ENCODE assay signal across 15 cellular contexts in the genomic region with DNA sequence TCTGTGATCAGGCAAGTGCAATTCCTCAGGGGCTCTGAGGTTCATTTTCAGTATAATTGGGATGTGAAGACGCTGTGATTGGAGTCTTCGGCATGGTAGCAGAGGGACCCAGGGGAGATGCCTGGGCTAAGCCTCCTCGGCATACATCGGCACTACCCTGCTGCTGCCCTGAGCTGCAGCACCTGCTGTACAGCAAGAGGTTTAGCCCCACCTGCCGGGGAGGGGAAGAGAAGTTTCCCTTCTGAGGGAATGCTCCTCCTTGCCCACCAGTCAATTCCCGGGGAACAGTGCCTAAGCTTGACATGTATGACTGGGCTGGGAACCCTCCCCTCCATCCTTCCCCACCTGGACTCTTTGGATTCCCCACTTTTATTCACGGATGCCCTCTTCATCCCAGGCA. TPM values are rescaled to one million over a fixed set of nuclear protein-coding genes. Genes with fewer than 3 reads are reported as not detected.
DNase-seq lines count a peak whose midpoint lies in the region; FAIRE-seq and TF ChIP-seq lines count a peak whose summit lies in the region.
"Had no signal": no experiment of that assay in that cellular context is flagged by ENCODE, and none has a peak within 500 bp of the region (broad histone marks: within the 10 kb centered on the region; RNA-seq: fewer than 3 reads in every experiment).

No MANE protein-coding gene starts in this region.

- POLR2A ChIA-PET in H1 (lab: Charles Lee; ENCODE audit: partially characterized antibody), result interaction anchor here (1.1 kb wide), 1 partner anchor 11 kb away, joined by 4 read pairs; no protein-coding TSS in a partner anchor

- H3K27ac ChIP-seq in H1 (ENCODE audit: low read depth, low read length) (no peak overlapping the region), ascending aorta (no peak overlapping the region)
- H3K27ac ChIP-seq: HL-60, spleen had no signal

- H3K4me3 Mint-ChIP-seq in activated CD4-positive, alpha-beta T cell treated with anti-CD3 and anti-CD28 coated beads, Interleukin-2, amount 10 ng/mL, durations not matched to agents 24 days and 14 days, result no peak overlapping the region
- H3K4me3 Mint-ChIP-seq: activated naive CD8-positive, alpha-beta T cell treated with anti-CD3 and anti-CD28 coated beads, Interleukin-2, amount 50 U/mL, for 24 hours; naive thymus-derived CD8-positive, alpha-beta T cell had no signal

- no peak overlapping the region for H2BK15ac ChIP-seq in H1 (ENCODE audit: low read length)

- H3K9me3 ChIP-seq in H1 (ENCODE audit: insufficient read depth in 2 of 2, low read depth in 1 of 2, low read length in 1 of 2) (no peaks in the 10 kb centered on the region), ascending aorta (no peaks in the 10 kb centered on the region)
- H3K9me3 ChIP-seq: spleen had no signal

- no peak overlapping the region for H2AK5ac ChIP-seq in H1 (ENCODE audit: low read depth, low read length)

- intact Hi-C loops in activated CD4-positive, alpha-beta T cell treated with anti-CD3 and anti-CD28 coated beads, Interleukin-2, amount 10 ng/mL, durations not matched to agents 24 days and 14 days (cut with micrococcal nuclease), result loop anchor here (5.0 kb wide), 1 partner anchor 129 kb away; no protein-coding TSS in a partner anchor
- intact Hi-C loops in ascending aorta (cut with DNase I), result no loop called here

- no peak for TF ChIP-seq EP300 in H1 (IDR thresholded peaks at IDR 0.05; ENCODE audit: borderline replicate concordance in 1 of 2, low read depth in 2 of 2, low read length in 2 of 2)

- H3K23ac ChIP-seq in H1 (ENCODE audit: insufficient read length), result no peak overlapping the region

- no peak overlapping the region for H3K27ac Mint-ChIP-seq in activated CD4-positive, alpha-beta T cell treated with anti-CD3 and anti-CD28 coated beads, Interleukin-2, amount 10 ng/mL, durations not matched to agents 24 days and 14 days
- H3K27ac Mint-ChIP-seq: activated naive CD8-positive, alpha-beta T cell treated with anti-CD3 and anti-CD28 coated beads, Interleukin-2, amount 50 U/mL, for 24 hours had no signal

- H3K4ac ChIP-seq in H1 (replicated peaks; ENCODE audit: insufficient read length, low read depth, low read length), result no peak overlapping the region

- no peak overlapping the region for H4K8ac ChIP-seq in H1 (ENCODE audit: extremely low read depth, insufficient read depth, low read length)

- no peak overlapping the region for H2AFZ ChIP-seq in H1 (ENCODE audit: low read length)

- H4K5ac ChIP-seq in H1 (ENCODE audit: insufficient read length, low read depth, low read length), result no peak overlapping the region

- CTCF ChIA-PET in H1 (lab: Charles Lee; ENCODE audit: partially characterized antibody), result interaction anchor here (0.6 to 12.3 kb wide), 16 partner anchors 8 to 1373 kb away, joined by 3 to 144 read pairs (median 5); no protein-coding TSS in a partner anchor

- TF ChIP-seq POLR2A in H1 (IDR thresholded peaks at IDR 0.05; ENCODE audit: control extremely low read depth in 1 of 2, low read depth in 2 of 2, low read length in 2 of 2), result no peak

- no peaks in the 10 kb centered on the region for H3K36me3 ChIP-seq in H1 (ENCODE audit: control insufficient read depth in 2 of 4, insufficient read depth in 4 of 4, low read length in 3 of 4)
- no peaks in the 10 kb centered on the region for H3K36me3 ChIP-seq in ascending aorta
- H3K36me3 ChIP-seq: spleen had no signal

- no peak for FAIRE-seq in H1 (lab: Jason Lieb, UNC)
- FAIRE-seq: endothelial cell of umbilical vein had no signal

- H3K9ac ChIP-seq in H1 (replicated peaks in 1 of 4; ENCODE audit: extremely low read depth in 1 of 4, low read depth in 3 of 4, low read length in 3 of 4), result no peak overlapping the region

- H3K27me3 ChIP-seq in H1 (replicated peaks in 1 of 4; ENCODE audit: control insufficient read depth in 3 of 4, extremely low read depth in 1 of 4, insufficient read depth in 3 of 4, low read length in 3 of 4), result no peaks in the 10 kb centered on the region
- no peaks in the 10 kb centered on the region for H3K27me3 ChIP-seq in ascending aorta

- H3K4me3 ChIP-seq in H1 (ENCODE audit: extremely low read depth in 1 of 4, insufficient read depth in 2 of 4, low read depth in 3 of 4, low read length in 4 of 4) (no peak overlapping the region), ascending aorta (no peak overlapping the region)
- H3K4me3 ChIP-seq: spleen had no signal

- H3K56ac ChIP-seq in H1 (replicated peaks; ENCODE audit: insufficient read length, low read depth, low read length), result no peak overlapping the region

- no peaks in the 10 kb centered on the region for H3K36me3 Mint-ChIP-seq in activated CD4-positive, alpha-beta T cell treated with anti-CD3 and anti-CD28 coated beads, Interleukin-2, amount 10 ng/mL, durations not matched to agents 24 days and 14 days (ENCODE audit: low read depth)
- H3K36me3 Mint-ChIP-seq: naive thymus-derived CD8-positive, alpha-beta T cell had no signal

- WGBS in H1 (ENCODE audit: extremely low coverage in 1 of 2, insufficient coverage in 1 of 2, insufficient read length in 1 of 2, insufficient replicate concordance in 2 of 2, low coverage in 1 of 2, low lambda C conversion rate in 2 of 2, missing lambda C conversion rate in 1 of 2), 2 experiments, result 84% methylated on average over 7 of the region's 7 CpGs; no CpG with 5 or more reads in 1 of the 2 experiments

- H3K9me3 Mint-ChIP-seq in activated CD4-positive, alpha-beta T cell treated with anti-CD3 and anti-CD28 coated beads, Interleukin-2, amount 10 ng/mL, durations not matched to agents 24 days and 14 days, result no peaks in the 10 kb centered on the region
- H3K9me3 Mint-ChIP-seq: activated naive CD8-positive, alpha-beta T cell treated with anti-CD3 and anti-CD28 coated beads, Interleukin-2, amount 50 U/mL, for 24 hours; naive thymus-derived CD8-positive, alpha-beta T cell had no signal

- no peak overlapping the region for H4K91ac ChIP-seq in H1 (replicated peaks; ENCODE audit: insufficient read length, low read length)

- no peaks in the 10 kb centered on the region for H3K23me2 ChIP-seq in H1 (ENCODE audit: low read depth, low read length)

- H3K79me1 ChIP-seq in H1 (ENCODE audit: low read depth, low read length), result no peaks in the 10 kb centered on the region

- TF ChIP-seq RAD21 in H1 (IDR thresholded peaks at IDR 0.05 in 1 of 2, conservative IDR thresholded peaks at IDR 0.05 in 1 of 2; ENCODE audit: low read depth in 2 of 2, low read length in 2 of 2), result peak; percentile 77 to 83

- H3K18ac ChIP-seq in H1 (ENCODE audit: extremely low read depth, low read length), result no peak overlapping the region

- no peaks in the 10 kb centered on the region for H3K79me2 ChIP-seq in H1 (ENCODE audit: control insufficient read depth in 1 of 2, insufficient read depth in 2 of 2, low read length in 2 of 2)

- H3K4me1 ChIP-seq in H1 (replicated peaks in 1 of 4; ENCODE audit: control insufficient read depth in 3 of 4, insufficient read depth in 4 of 4, low read length in 3 of 4) (no peaks in the 10 kb centered on the region; a peak in 1 of 7 replicates), ascending aorta (no peaks in the 10 kb centered on the region)

- H2BK20ac ChIP-seq in H1 (ENCODE audit: low read length), result no peak overlapping the region

- H3K27me3 Mint-ChIP-seq in activated CD4-positive, alpha-beta T cell treated with anti-CD3 and anti-CD28 coated beads, Interleukin-2, amount 10 ng/mL, durations not matched to agents 24 days and 14 days, result peaks cover 23% of the 10 kb centered on the region
- H3K27me3 Mint-ChIP-seq: activated naive CD8-positive, alpha-beta T cell treated with anti-CD3 and anti-CD28 coated beads, Interleukin-2, amount 50 U/mL, for 24 hours had no signal

- peak; percentile 50 for DNase-seq in COR-L47 (lab: John Stamatoyannopoulos, UW)
- peak; percentile 60 to 75 for DNase-seq in NCI-H524 (lab: John Stamatoyannopoulos, UW)
- DNase-seq in H1 (ENCODE audit: low read depth in 1 of 2, low spot score in 2 of 2), result peak; percentile 33 to 66
- no peak for DNase-seq in activated CD4-positive, alpha-beta T cell treated with anti-CD3 and anti-CD28 coated beads, Interleukin-2, amount 10 ng/mL, durations not matched to agents 24 days and 14 days
- DNase-seq in activated CD8-positive, alpha-beta memory T cell treated with anti-CD3 and anti-CD28 coated beads, Interleukin-2, amount 50 U/mL, for 4 hours, result no peak
- DNase-seq in GM13976 (ENCODE audit: low spot score), result no peak
- DNase-seq in ascending aorta (ENCODE audit: low spot score in 2 of 2), result no peak
- DNase-seq: activated CD8-positive, alpha-beta memory T cell treated with anti-CD3 and anti-CD28 coated beads for 24 hours; activated naive CD8-positive, alpha-beta T cell treated with anti-CD3 and anti-CD28 coated beads, Interleukin-2, amount 50 U/mL, for 24 hours; naive thymus-derived CD8-positive, alpha-beta T cell; NCI-H1694; spleen had no signal

- H3K4me1 Mint-ChIP-seq in activated CD4-positive, alpha-beta T cell treated with anti-CD3 and anti-CD28 coated beads, Interleukin-2, amount 10 ng/mL, durations not matched to agents 24 days and 14 days, result peaks cover 21% of the 10 kb centered on the region

- TF ChIP-seq CTCF in GM12874 (IDR thresholded peaks at IDR 0.05; ENCODE audit: insufficient read depth, low read depth, low read length), result peak; percentile 23; the same call in 1 of the 2 replicates
- peak; percentile 55 to 67 (median 65) for TF ChIP-seq CTCF in H1 (IDR thresholded peaks at IDR 0.05; ENCODE audit: control extremely low read depth in 1 of 3, insufficient read depth in 1 of 3, low read depth in 1 of 3, low read length in 3 of 3)
- TF ChIP-seq CTCF in GM13976 (IDR thresholded peaks at IDR 0.05; ENCODE audit: borderline replicate concordance, control extremely low read depth, extremely low read depth, insufficient read depth, missing control alignments), result no peak
- no peak for TF ChIP-seq CTCF in ascending aorta (IDR thresholded peaks at IDR 0.05)

- in situ Hi-C loops in GM13976 (cut with MboI; ENCODE audit: low sequenced_read_pairs, unreplicated experiment), result no loop called here

- no peak overlapping the region for H2BK120ac ChIP-seq in H1 (replicated peaks; ENCODE audit: low read depth, low read length)

- H2BK12ac ChIP-seq in H1 (ENCODE audit: low read depth, low read length), result no peak overlapping the region

- H4K20me1 ChIP-seq in H1 (replicated peaks in 1 of 2; ENCODE audit: control insufficient read depth in 1 of 2, insufficient read depth in 2 of 2, low read length in 2 of 2), result no peaks in the 10 kb centered on the region

- no peak overlapping the region for H3K4me2 ChIP-seq in H1 (ENCODE audit: insufficient read depth in 1 of 2, low read depth in 2 of 2, low read length in 2 of 2)

- no peak overlapping the region for H3K14ac ChIP-seq in H1 (ENCODE audit: insufficient read length)

- peak overlapping the region; percentile 35; the same call in 1 of the 2 replicates for H2BK5ac ChIP-seq in H1 (ENCODE audit: low read depth, low read length)

RNA-seq across cellular contexts. Expression of a gene that starts 24.9 kb away (rescaled TPM):
- 4.4 and 5.6 TPM in 2 replicates for total RNA-seq in H1 (2021; fragmentation: NEBNext Ultra II Directional; extraction: Animal tissue kit (Norgen Biotek cat#: 25700))
- polyA plus RNA-seq in H1 (2011; rRNA removed), result 2.8 and 3.7 TPM in 2 replicates
- polyA plus RNA-seq in H1 (2011; cell fraction: cytosol; rRNA removed), result 3.0 TPM
- 3.4 TPM for polyA plus RNA-seq in H1 (2011; cell fraction: nucleus; rRNA removed)
- 4.1 to 5.5 TPM (median 4.6 TPM) in 4 replicates for polyA plus RNA-seq in H1 (2012, experiment 1 of 2)
- polyA plus RNA-seq in H1 (2012, experiment 2 of 2), result 3.9 TPM
- polyA plus RNA-seq in H1 (2013, experiment 1 of 2), result 3.9 TPM
- 4.7 TPM for polyA plus RNA-seq in H1 (2013, experiment 2 of 2)
- 6.8 and 9.8 TPM in 2 replicates for polyA minus RNA-seq in H1 (2011; rRNA and poly(A)+ RNA removed)
- polyA minus RNA-seq in H1 (2011; cell fraction: cytosol; rRNA and poly(A)+ RNA removed), result 3.7 TPM
- 9.7 TPM for polyA minus RNA-seq in H1 (2011; cell fraction: nucleus; rRNA and poly(A)+ RNA removed)
- 1.1 TPM in 2 replicates for total RNA-seq in activated CD4-positive, alpha-beta T cell treated with anti-CD3 and anti-CD28 coated beads, Interleukin-2, amount 10 ng/mL, durations not matched to agents 24 days and 14 days
- not detected for total RNA-seq in ascending aorta

Comparison
In these comparisons a context has a peak if more than half of its experiments do, and no peak if none do; other contexts are left out.
1. DNase-seq: peak in COR-L47 (single experiment), NCI-H524 (2 of 2) and H1 (2 of 2); none in activated CD4-positive, alpha-beta T cell treated with anti-CD3 and anti-CD28 coated beads, Interleukin-2, amount 10 ng/mL, durations not matched to agents 24 days and 14 days (single experiment), activated CD8-positive, alpha-beta memory T cell treated with anti-CD3 and anti-CD28 coated beads, Interleukin-2, amount 50 U/mL, for 4 hours (single experiment), GM13976 (single experiment) and ascending aorta (0 of 2).
2. CTCF ChIP-seq: peak in GM12874 (single experiment) and H1 (3 of 3); none in GM13976 (single experiment) and ascending aorta (0 of 3).